ENCODE assay signal across 8 cellular contexts in the genomic region with DNA sequence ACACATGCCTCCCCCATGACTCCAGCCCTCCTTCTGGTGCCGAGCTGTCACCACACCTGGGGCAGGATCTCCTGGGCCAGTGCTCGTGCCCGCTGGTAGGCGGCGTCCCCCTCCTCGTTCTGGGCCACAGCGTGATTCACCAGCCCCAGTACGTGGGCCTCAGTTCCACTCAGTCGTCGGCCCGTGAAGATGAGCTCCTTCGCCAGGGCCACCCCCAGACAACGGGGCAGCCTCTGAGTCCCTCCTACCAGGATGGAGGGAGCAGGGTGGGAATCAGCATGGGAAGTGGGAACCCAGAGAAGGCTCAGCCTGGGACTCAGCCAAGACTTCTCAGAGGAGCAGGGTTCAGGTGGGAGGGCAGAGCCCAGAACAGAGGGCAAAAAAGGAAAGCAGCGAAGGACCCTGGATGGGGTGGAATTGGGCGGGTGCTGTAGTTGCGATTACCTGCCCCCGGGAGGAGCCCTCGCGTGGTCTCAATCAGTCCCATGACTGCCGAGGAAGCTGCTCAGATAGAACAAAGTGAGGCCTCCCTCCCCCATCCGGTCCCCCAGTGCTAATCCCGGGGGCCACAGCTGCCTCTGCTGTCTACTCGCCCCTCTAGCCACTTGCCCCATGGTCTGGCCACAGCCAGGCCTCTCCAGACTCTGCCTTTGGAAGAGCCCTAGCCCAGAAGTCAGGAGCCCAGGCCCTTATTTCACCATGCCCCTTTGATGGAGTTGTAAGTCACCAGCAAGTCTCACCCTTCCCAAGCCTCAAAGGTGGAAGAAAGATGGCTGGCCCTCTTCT. TPM values are rescaled to one million over a fixed set of nuclear protein-coding genes. Genes with fewer than 3 reads are reported as not detected.
A peak's percentile ranks its signal among the peaks of the same experiment; 100 is the strongest.
DNase-seq lines count a peak whose midpoint lies in the region; ATAC-seq and TF ChIP-seq lines count a peak whose summit lies in the region.

No MANE protein-coding gene starts in this region.

- TF ChIP-seq CTCF in GM12872 (IDR thresholded peaks at IDR 0.05; ENCODE audit: insufficient read depth, low read depth, low read length): peak; percentile 76
- TF ChIP-seq CTCF in left lung (IDR thresholded peaks at IDR 0.05): peak in 1 of 2 donors; percentile 9

- DNase-seq in A172 (ENCODE audit: low spot score) (peak; percentile 45), NCI-H2171 (lab: John Stamatoyannopoulos, UW) (peak; percentile 8), left lung (no peak), NCI-H524 treated with DMSO at 0.1 percent for 48 hours (lab: John Stamatoyannopoulos, UW) (no peak), SW480 (ENCODE audit: low spot score) (no peak)
- DNase-seq in activated naive CD4-positive, alpha-beta T cell treated with anti-CD3 and anti-CD28 coated beads, Interleukin-2, amount 50 U/mL, for 72 hours (ENCODE audit: low spot score in 2 of 2): peak in 1 of 2 donors; percentile 48

- peak overlapping the region in 1 of 2 donors; percentile 63 for H3K27ac Mint-ChIP-seq in activated naive CD4-positive, alpha-beta T cell treated with anti-CD3 and anti-CD28 coated beads, Interleukin-2, amount 50 U/mL, for 72 hours
- H3K27ac Mint-ChIP-seq in stimulated activated memory B cell treated with anti-CD40 and anti-IgM and Interleukin-4, amounts not matched to agents 10 μg/mL and 1 μg/mL and 100 μg/mL, for 72 hours: no peak overlapping the region

- no peaks in the 10 kb centered on the region for H3K9me3 ChIP-seq in left lung

- no peaks in the 10 kb centered on the region for H3K4me1 Mint-ChIP-seq in stimulated activated memory B cell treated with anti-CD40 and anti-IgM and Interleukin-4, amounts not matched to agents 10 μg/mL and 1 μg/mL and 100 μg/mL, for 72 hours

- no peak overlapping the region for H3K4me3 ChIP-seq in left lung

- intact Hi-C loops in left lung (cut with DNase I): no loop called here

- no peaks in the 10 kb centered on the region for H3K9me3 Mint-ChIP-seq in activated naive CD4-positive, alpha-beta T cell treated with anti-CD3 and anti-CD28 coated beads, Interleukin-2, amount 50 U/mL, for 72 hours
- H3K9me3 Mint-ChIP-seq in stimulated activated memory B cell treated with anti-CD40 and anti-IgM and Interleukin-4, amounts not matched to agents 10 μg/mL and 1 μg/mL and 100 μg/mL, for 72 hours: no peaks in the 10 kb centered on the region

- no peaks in the 10 kb centered on the region for H3K27me3 Mint-ChIP-seq in stimulated activated memory B cell treated with anti-CD40 and anti-IgM and Interleukin-4, amounts not matched to agents 10 μg/mL and 1 μg/mL and 100 μg/mL, for 72 hours

- ATAC-seq in activated naive CD4-positive, alpha-beta T cell treated with anti-CD3 and anti-CD28 coated beads, Interleukin-2, amount 50 U/mL, for 72 hours: peak; percentile 49 to 77
- peak; percentile 57 for ATAC-seq in left lung
- no peak for ATAC-seq in stimulated activated memory B cell treated with anti-CD40 and anti-IgM and Interleukin-4, amounts not matched to agents 10 μg/mL and 1 μg/mL and 100 μg/mL, for 72 hours

- H3K36me3 Mint-ChIP-seq in activated naive CD4-positive, alpha-beta T cell treated with anti-CD3 and anti-CD28 coated beads, Interleukin-2, amount 50 U/mL, for 72 hours: no peaks in the 10 kb centered on the region
- peaks cover 16% of the 10 kb centered on the region for H3K36me3 Mint-ChIP-seq in stimulated activated memory B cell treated with anti-CD40 and anti-IgM and Interleukin-4, amounts not matched to agents 10 μg/mL and 1 μg/mL and 100 μg/mL, for 72 hours

- H3K36me3 ChIP-seq in left lung: no peaks in the 10 kb centered on the region

- H3K4me1 ChIP-seq in left lung: no peaks in the 10 kb centered on the region

- H3K4me3 Mint-ChIP-seq in stimulated activated memory B cell treated with anti-CD40 and anti-IgM and Interleukin-4, amounts not matched to agents 10 μg/mL and 1 μg/mL and 100 μg/mL, for 72 hours: no peak overlapping the region

- H3K27me3 ChIP-seq in left lung: no peaks in the 10 kb centered on the region

- H3K27ac ChIP-seq in left lung: no peak overlapping the region

RNA-seq across cellular contexts. Expression of a gene that starts 16.8 kb away (rescaled TPM):
- total RNA-seq in A172 (2014; rRNA removed; shearing (Covaris generic)): not detected in 2 replicates
- total RNA-seq in activated naive CD4-positive, alpha-beta T cell treated with anti-CD3 and anti-CD28 coated beads, Interleukin-2, amount 50 U/mL, for 72 hours: 10 to 100 TPM; 63.8 to 77.5 TPM
- 10 to 100 TPM; 64.0 to 81.6 TPM for total RNA-seq in left lung

RNA-seq across cellular contexts. Expression of a gene that starts 22.3 kb away (rescaled TPM):
- 180 and 182 TPM in 2 replicates for total RNA-seq in A172 (2014; rRNA removed; shearing (Covaris generic))
- total RNA-seq in activated naive CD4-positive, alpha-beta T cell treated with anti-CD3 and anti-CD28 coated beads, Interleukin-2, amount 50 U/mL, for 72 hours: 10 to 100 TPM; 69.9 to 78.8 TPM
- 100 to 1,000 TPM; 137 to 208 TPM for total RNA-seq in left lung

Comparison
In these comparisons a context has a peak if more than half of its experiments do, and no peak if none do; other contexts are left out.
1. DNase-seq: peak in A172 (single experiment) and NCI-H2171 (single experiment); none in left lung (0 of 2), NCI-H524 treated with DMSO at 0.1 percent for 48 hours (single experiment) and SW480 (single experiment).
2. RNA of a gene that starts 16.8 kb away (total RNA-seq): 64.0 to 81.6 TPM in left lung and 63.8 to 77.5 TPM in activated naive CD4-positive, alpha-beta T cell treated with anti-CD3 and anti-CD28 coated beads, Interleukin-2, amount 50 U/mL, for 72 hours; not detected in A172; every median in the first group is over 10 times any median in the second.